ENCODE assay signal across 8 cellular contexts in genomic region chr19:43934985-43935708, GRCh38. TPM values are rescaled to one million over a fixed set of nuclear protein-coding genes. Genes with fewer than 3 reads are reported as not detected.
DNase-seq lines count a peak whose midpoint lies in the region; ATAC-seq, FAIRE-seq and TF ChIP-seq lines count a peak whose summit lies in the region.

TSS of gene ZNF45 (minus strand) at chr19:43935282. CDS start at chr19:43922185, 13,097 bp downstream.

- H3K4me1 ChIP-seq in endothelial cell of umbilical vein (ENCODE audit: control insufficient read depth, extremely low read depth, insufficient read depth, low read length) = peaks cover 13% of the 10 kb centered on the region

- POLR2A ChIA-PET in endothelial cell of umbilical vein (lab: Charles Lee) = interaction anchor here (0.7 to 1.3 kb wide), 3 partner anchors 16 to 401 kb away, joined by 3 to 8 read pairs (median 4); partner anchors contain the start of gene ZNF221

- peaks cover 24% of the 10 kb centered on the region for H3K36me3 Mint-ChIP-seq in Calu3 (ENCODE audit: insufficient read depth, unreplicated experiment)

- peak within 1 kb of the TSS; percentile 100 for H3K4me2 ChIP-seq in endothelial cell of umbilical vein (ENCODE audit: insufficient read depth, low read length)

- peak; percentile 92 for ATAC-seq in GM21515 (IDR thresholded peaks at IDR 0.05; ENCODE audit: unreplicated experiment)

- no peaks in the 10 kb centered on the region for H3K9me1 ChIP-seq in endothelial cell of umbilical vein (replicated peaks; ENCODE audit: control insufficient read depth, extremely low read depth, insufficient read depth, low read length)

- intact Hi-C loops in Calu3 (cut with micrococcal nuclease; ENCODE audit: unreplicated experiment) = loop anchor here (2.0 to 10.0 kb wide), 2 partner anchors 16 to 110 kb away; partner anchors contain the start of genes ZNF221 and ZNF283
- intact Hi-C loops in endothelial cell of umbilical vein (cut with micrococcal nuclease) = loop anchor here (1.0 to 5.0 kb wide), 8 partner anchors 16 to 277 kb away; partner anchors contain the start of genes ZNF155, ZNF221, ZNF224 and ZNF225

- peak within 1 kb of the TSS; percentile 43 to 94 (median 71) for H3K4me3 ChIP-seq in endothelial cell of umbilical vein (replicated peaks in 1 of 3; ENCODE audit: insufficient read depth in 1 of 3, low read depth in 1 of 3, low read length in 3 of 3)

- H3K27ac ChIP-seq in endothelial cell of umbilical vein (ENCODE audit: insufficient read depth, low read depth, low read length) = peak within 1 kb of the TSS; percentile 26

- peak; percentile 96 for FAIRE-seq in endothelial cell of umbilical vein (lab: Jason Lieb, UNC)

- peaks cover 19% of the 10 kb centered on the region for H3K4me1 Mint-ChIP-seq in Calu3 (ENCODE audit: low read depth, unreplicated experiment)

- TF ChIP-seq CTCF in Calu3 (IDR thresholded peaks at IDR 0.05; ENCODE audit: unreplicated experiment) = no peak
- TF ChIP-seq CTCF in endothelial cell of umbilical vein (IDR thresholded peaks at IDR 0.05; ENCODE audit: extremely low read depth in 1 of 2, insufficient read depth in 1 of 2, low read depth in 1 of 2, low read length in 2 of 2) = no peak

- no peaks in the 10 kb centered on the region for H3K27me3 Mint-ChIP-seq in Calu3 (ENCODE audit: unreplicated experiment)

- TF ChIP-seq POLR2A in endothelial cell of umbilical vein (IDR thresholded peaks at IDR 0.05; ENCODE audit: low read depth, low read length) = peak; percentile 53

- DNase-seq in Calu3 (peak; percentile 93), HuH-7.5 (ENCODE audit: low spot score) (peak; percentile 74), OCI-M1 (lab: John Stamatoyannopoulos, UW) (peak; percentile 97), activated T-cell treated with anti-CD3 and anti-CD28 coated beads for 24 hours (ENCODE audit: low read depth) (peak; percentile 85), endothelial cell of umbilical vein (ENCODE audit: low read depth, low spot score) (peak; percentile 93), middle frontal gyrus (ENCODE audit: extremely low spot score, low spot score) (peak; percentile 93)
- DNase-seq in stimulated activated CD8-positive, alpha-beta memory T cell treated with anti-CD3 and anti-CD28 coated beads, Interleukin-2, amount 100 ng/mL, for 48 hours (ENCODE audit: low read depth in 2 of 2) = peak; percentile 78 to 84

- no peaks in the 10 kb centered on the region for H3K9me3 ChIP-seq in endothelial cell of umbilical vein (replicated peaks; ENCODE audit: control insufficient read depth, insufficient read depth, low read length)

- peak within 1 kb of the TSS; percentile 46 for H3K9ac ChIP-seq in endothelial cell of umbilical vein (replicated peaks; ENCODE audit: extremely low read depth, insufficient read depth, low read length)

- H3K9me3 Mint-ChIP-seq in Calu3 (ENCODE audit: low read depth, unreplicated experiment) = peaks cover under 1% of the 10 kb centered on the region

- peaks cover 5% of the 10 kb centered on the region for H3K79me2 ChIP-seq in endothelial cell of umbilical vein (ENCODE audit: control insufficient read depth, insufficient read depth, low read length)

- dilution Hi-C loops in endothelial cell of umbilical vein (cut with MboI; ENCODE audit: extremely low pct_ligation_motif_present, low sequenced_read_pairs) = no loop called here

- no TSS peak for BruUV-seq in Calu3 (replicated peaks; lab: Mats Ljungman, UMichigan)
- BruUV-seq in endothelial cell of umbilical vein (replicated peaks; lab: Mats Ljungman, UMichigan) = TSS peak; percentile 30

- CTCF ChIA-PET in Calu3 (lab: Charles Lee) = interaction anchor here (0.5 to 1.6 kb wide), 8 partner anchors 13 to 1329 kb away, joined by 3 to 9 read pairs (median 6); partner anchors contain the start of genes KCNN4 and ZNF221
- CTCF ChIA-PET in endothelial cell of umbilical vein (lab: Charles Lee) = interaction anchor here (0.6 to 1.9 kb wide), 19 partner anchors 9 to 277 kb away, joined by 3 to 35 read pairs (median 3); partner anchors contain the start of genes ZNF221, ZNF224, ZNF225 and ZNF227

- peak within 1 kb of the TSS; percentile 72 for H2AFZ ChIP-seq in endothelial cell of umbilical vein (ENCODE audit: low read depth, low read length)

- no peaks in the 10 kb centered on the region for H3K27me3 ChIP-seq in endothelial cell of umbilical vein (ENCODE audit: control insufficient read depth in 2 of 2, insufficient read depth in 2 of 2, low read length in 2 of 2)

- H3K27ac Mint-ChIP-seq in Calu3 (ENCODE audit: unreplicated experiment) = peak within 1 kb of the TSS; percentile 78

- H4K20me1 ChIP-seq in endothelial cell of umbilical vein (replicated peaks; ENCODE audit: control insufficient read depth, extremely low read depth, insufficient read depth, low read length) = no peaks in the 10 kb centered on the region

- peak within 1 kb of the TSS; percentile 92 for H3K4me3 Mint-ChIP-seq in Calu3 (ENCODE audit: low read depth, unreplicated experiment)

- peaks cover 0 to 2% of the 10 kb centered on the region in 2 experiments for H3K36me3 ChIP-seq in endothelial cell of umbilical vein (ENCODE audit: control insufficient read depth in 2 of 2, extremely low read depth in 1 of 2, insufficient read depth in 2 of 2, low read length in 2 of 2)

TF ChIP-seq in endothelial cell of umbilical vein, 7 proteins besides CTCF, POLR2A, EP300 and RAD21:
- TF ChIP-seq, protein P1, sequence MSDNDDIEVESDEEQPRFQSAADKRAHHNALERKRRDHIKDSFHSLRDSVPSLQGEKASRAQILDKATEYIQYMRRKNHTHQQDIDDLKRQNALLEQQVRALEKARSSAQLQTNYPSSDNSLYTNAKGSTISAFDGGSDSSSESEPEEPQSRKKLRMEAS (IDR thresholded peaks at IDR 0.05; ENCODE audit: insufficient read depth, insufficient read length) = no peak
- no peak for TF ChIP-seq JUN (IDR thresholded peaks at IDR 0.05; ENCODE audit: borderline replicate concordance, insufficient read depth, insufficient read length, low read depth)
- no peak for TF ChIP-seq GATA2 (IDR thresholded peaks at IDR 0.05; ENCODE audit: insufficient read depth, insufficient read length, low read depth, low read length)
- TF ChIP-seq EZH2 (IDR thresholded peaks at IDR 0.05; ENCODE audit: borderline replicate concordance, low read depth, low read length, severe bottlenecking) = no peak
- no peak for TF ChIP-seq FOS (IDR thresholded peaks at IDR 0.05; ENCODE audit: borderline replicate concordance, insufficient read depth, low read length)
- TF ChIP-seq POLR2AphosphoS5 (IDR thresholded peaks at IDR 0.05; ENCODE audit: insufficient read depth, low read depth, low read length) = peak; percentile 55
- TF ChIP-seq MYC (IDR thresholded peaks at IDR 0.05; ENCODE audit: low read depth, low read length) = no peak

RNA-seq across cellular contexts. Expression of gene ZNF45, which starts in this region (rescaled TPM):
- total RNA-seq in Calu3 (2022) (14.9 and 20.3 TPM in 2 replicates), endothelial cell of umbilical vein (10.8 and 11.2 TPM in 2 replicates)
- 4.7 and 6.1 TPM in 2 replicates for polyA plus RNA-seq in endothelial cell of umbilical vein
- 6.2 and 7.0 TPM in 2 replicates for polyA plus RNA-seq in endothelial cell of umbilical vein (2011; cell fraction: cytosol; rRNA removed)
- polyA plus RNA-seq in endothelial cell of umbilical vein (2011; cell fraction: nucleus; rRNA removed) = 16.7 and 18.5 TPM in 2 replicates
- polyA plus RNA-seq in endothelial cell of umbilical vein (2012) = 9.6 TPM in 2 replicates
- 16.5 and 16.9 TPM in 2 replicates for polyA minus RNA-seq in endothelial cell of umbilical vein
- 5.6 TPM for polyA minus RNA-seq in endothelial cell of umbilical vein (2011; cell fraction: cytosol; rRNA and poly(A)+ RNA removed)
- 8.3 and 12.8 TPM in 2 replicates for polyA minus RNA-seq in endothelial cell of umbilical vein (2011; cell fraction: nucleus; rRNA and poly(A)+ RNA removed)

Comparison
In these comparisons a context has a peak if more than half of its experiments do, and no peak if none do; other contexts are left out.
1. Peak in every context shown above with its lines: DNase-seq, ATAC-seq, H3K4me3 ChIP-seq and H3K27ac ChIP-seq.